Comparison of ENCODE assay signal across 22 cellular contexts in genomic region chr16:17439580-17439979, GRCh38. TPM values are rescaled to one million over a fixed set of nuclear protein-coding genes. Genes with fewer than 3 reads are reported as not detected.
DNase-seq lines count a peak whose midpoint lies in the region; ATAC-seq and TF ChIP-seq lines count a peak whose summit lies in the region.
"Had no signal": no experiment of that assay in that cellular context is flagged by ENCODE, and none has a peak within 500 bp of the region (broad histone marks: within the 10 kb centered on the region; RNA-seq: fewer than 3 reads in every experiment).

No MANE protein-coding gene starts in this region.

- no peaks in the 10 kb centered on the region for H3K9me3 Mint-ChIP-seq in T-helper 1 cell treated with Interleukin-12 subunit alpha and Interleukin-12 subunit beta and Interleukin-4 antibody, amounts not matched to agents 30 μg/mL and 1 μg/mL, for 36 hours
- H3K9me3 Mint-ChIP-seq in memory B cell (peaks cover 3% of the 10 kb centered on the region), WTC11 (peaks cover 27% of the 10 kb centered on the region)

- H3K27ac ChIP-seq in DOHH2 (ENCODE audit: low read depth, low read length): peak overlapping the region; percentile 73
- H3K27ac ChIP-seq: esophagus muscularis mucosa, heart right ventricle, thyroid gland had no signal

- ATAC-seq in memory B cell (ENCODE audit: low read depth): peak; percentile 82
- no peak for ATAC-seq in GM18505 (IDR thresholded peaks at IDR 0.05; ENCODE audit: unreplicated experiment)
- no peak for ATAC-seq in WTC11
- ATAC-seq: heart right ventricle, sciatic nerve had no signal

- peaks cover 46% of the 10 kb centered on the region for H3K36me3 Mint-ChIP-seq in T-helper 1 cell treated with Interleukin-12 subunit alpha and Interleukin-12 subunit beta and Interleukin-4 antibody, amounts not matched to agents 30 μg/mL and 1 μg/mL, for 36 hours (ENCODE audit: low read depth)
- peaks cover 17% of the 10 kb centered on the region for H3K36me3 Mint-ChIP-seq in memory B cell
- peaks cover 21% of the 10 kb centered on the region for H3K36me3 Mint-ChIP-seq in WTC11

- TF ChIP-seq POLR2A in GM18505 (IDR thresholded peaks at IDR 0.05; ENCODE audit: borderline replicate concordance, extremely low read depth, insufficient read depth, insufficient read length): no peak

- CTCF ChIA-PET in WTC11 (lab: Charles Lee): no interaction called here

- POLR2A ChIA-PET in WTC11 (lab: Charles Lee): no interaction called here

- H3F3A ChIP-seq in DOHH2 (ENCODE audit: control insufficient read depth, insufficient read depth): peaks cover 19% of the 10 kb centered on the region

- H3K4me3 Mint-ChIP-seq in T-helper 1 cell treated with Interleukin-12 subunit alpha and Interleukin-12 subunit beta and Interleukin-4 antibody, amounts not matched to agents 30 μg/mL and 1 μg/mL, for 36 hours: peak overlapping the region; percentile 51
- H3K4me3 Mint-ChIP-seq in memory B cell (peak overlapping the region; percentile 32), WTC11 (no peak overlapping the region)
- H3K4me3 Mint-ChIP-seq: brain had no signal

- H3K36me3 ChIP-seq in DOHH2 (ENCODE audit: control insufficient read depth, low read length): peaks cover 3% of the 10 kb centered on the region; the same call in 1 of the 2 replicates
- H3K36me3 ChIP-seq: esophagus muscularis mucosa, HAP-1, heart right ventricle, thyroid gland had no signal

- H3K9me2 ChIP-seq in DOHH2 (replicated peaks; ENCODE audit: control insufficient read depth, low read length): no peaks in the 10 kb centered on the region

- H3K27me3 ChIP-seq in DOHH2 (ENCODE audit: control insufficient read depth, low read length): no peaks in the 10 kb centered on the region
- H3K27me3 ChIP-seq: esophagus muscularis mucosa, thyroid gland had no signal

- peaks cover 39% of the 10 kb centered on the region for H3K79me2 ChIP-seq in DOHH2 (ENCODE audit: control insufficient read depth, low read length)

- no peaks in the 10 kb centered on the region for H4K20me1 ChIP-seq in DOHH2 (ENCODE audit: control insufficient read depth, insufficient read depth, low read depth, low read length)

- H3K27ac Mint-ChIP-seq in T-helper 1 cell treated with Interleukin-12 subunit alpha and Interleukin-12 subunit beta and Interleukin-4 antibody, amounts not matched to agents 30 μg/mL and 1 μg/mL, for 36 hours: peak overlapping the region; percentile 71
- H3K27ac Mint-ChIP-seq in memory B cell (no peak overlapping the region), WTC11 (no peak overlapping the region)

- no peaks in the 10 kb centered on the region for H3K27me3 Mint-ChIP-seq in T-helper 1 cell treated with Interleukin-12 subunit alpha and Interleukin-12 subunit beta and Interleukin-4 antibody, amounts not matched to agents 30 μg/mL and 1 μg/mL, for 36 hours (ENCODE audit: low read depth)
- H3K27me3 Mint-ChIP-seq in memory B cell: no peaks in the 10 kb centered on the region
- no peaks in the 10 kb centered on the region for H3K27me3 Mint-ChIP-seq in WTC11 (ENCODE audit: low read depth)
- H3K27me3 Mint-ChIP-seq: brain had no signal

- peaks cover 37% of the 10 kb centered on the region for H3K4me1 Mint-ChIP-seq in T-helper 1 cell treated with Interleukin-12 subunit alpha and Interleukin-12 subunit beta and Interleukin-4 antibody, amounts not matched to agents 30 μg/mL and 1 μg/mL, for 36 hours (ENCODE audit: low read depth)
- H3K4me1 Mint-ChIP-seq in memory B cell (peaks cover 34% of the 10 kb centered on the region), WTC11 (peaks cover 13% of the 10 kb centered on the region)

- H3K4me2 ChIP-seq in DOHH2 (ENCODE audit: low read length): peak overlapping the region; percentile 83

- peaks cover 76% of the 10 kb centered on the region for H3K4me1 ChIP-seq in DOHH2 (ENCODE audit: control insufficient read depth, low read length)
- H3K4me1 ChIP-seq: HAP-1 had no signal

- TF ChIP-seq CTCF in DOHH2 (IDR thresholded peaks at IDR 0.05; ENCODE audit: low read depth, low read length, poor library complexity, severe bottlenecking) (no peak), WTC11 (IDR thresholded peaks at IDR 0.05) (no peak)

- H3K4me3 ChIP-seq in DOHH2 (ENCODE audit: low read length): peak overlapping the region; percentile 64
- H3K4me3 ChIP-seq: esophagus muscularis mucosa, HAP-1, heart right ventricle, thyroid gland had no signal

- H3K9me3 ChIP-seq in DOHH2 (ENCODE audit: control insufficient read depth, insufficient read depth, low read length): no peaks in the 10 kb centered on the region
- H3K9me3 ChIP-seq: esophagus muscularis mucosa, HAP-1, thyroid gland had no signal

- DNase-seq in NOMO-1 treated with DMSO at 0.1 percent for 48 hours (lab: John Stamatoyannopoulos, UW; ENCODE audit: unreplicated experiment) (peak; percentile 62), NOMO-1 treated with dmso at 0.1 percent for 144 hours (lab: John Stamatoyannopoulos, UW; ENCODE audit: unreplicated experiment) (no peak), memory B cell (ENCODE audit: low spot score in 2 of 2) (no peak), WTC11 (ENCODE audit: low spot score) (no peak), NCI-H524 (lab: John Stamatoyannopoulos, UW) (no peak)
- DNase-seq: 8988T; activated effector memory CD4-positive, alpha-beta T cell treated with anti-CD3 and anti-CD28 coated beads, Interleukin-2, amount 50 U/mL, for 16 hours; dermis blood vessel endothelial cell; heart right ventricle; MM.1S; NCI-H1930; NCI-H526; occipital lobe; SW 1271; thyroid gland had no signal

TF ChIP-seq in WTC11, 78 proteins besides CTCF, POLR2A, EP300 and RAD21:
- no peak for TF ChIP-seq ZMAT4 (CRISPR knock-in tag; IDR thresholded peaks at IDR 0.05)
- no peak for TF ChIP-seq ZNF512 (CRISPR knock-in tag; IDR thresholded peaks at IDR 0.05; ENCODE audit: borderline replicate concordance)
- TF ChIP-seq ZNF121 (CRISPR knock-in tag; IDR thresholded peaks at IDR 0.05): no peak
- no peak for TF ChIP-seq ERG (CRISPR knock-in tag; IDR thresholded peaks at IDR 0.05)
- no peak for TF ChIP-seq E2F1 (CRISPR knock-in tag; IDR thresholded peaks at IDR 0.05)
- TF ChIP-seq ELF4 (CRISPR knock-in tag; IDR thresholded peaks at IDR 0.05; ENCODE audit: low read depth): no peak

RNA-seq across cellular contexts. Expression of gene XYLT1, which starts 31.2 kb away (rescaled TPM):
- total RNA-seq in WTC11 (2021): 16.0 to 25.0 TPM (median 20.5 TPM) in 3 replicates
